Comparison of ENCODE assay signal across 1 cellular context in the genomic region with DNA sequence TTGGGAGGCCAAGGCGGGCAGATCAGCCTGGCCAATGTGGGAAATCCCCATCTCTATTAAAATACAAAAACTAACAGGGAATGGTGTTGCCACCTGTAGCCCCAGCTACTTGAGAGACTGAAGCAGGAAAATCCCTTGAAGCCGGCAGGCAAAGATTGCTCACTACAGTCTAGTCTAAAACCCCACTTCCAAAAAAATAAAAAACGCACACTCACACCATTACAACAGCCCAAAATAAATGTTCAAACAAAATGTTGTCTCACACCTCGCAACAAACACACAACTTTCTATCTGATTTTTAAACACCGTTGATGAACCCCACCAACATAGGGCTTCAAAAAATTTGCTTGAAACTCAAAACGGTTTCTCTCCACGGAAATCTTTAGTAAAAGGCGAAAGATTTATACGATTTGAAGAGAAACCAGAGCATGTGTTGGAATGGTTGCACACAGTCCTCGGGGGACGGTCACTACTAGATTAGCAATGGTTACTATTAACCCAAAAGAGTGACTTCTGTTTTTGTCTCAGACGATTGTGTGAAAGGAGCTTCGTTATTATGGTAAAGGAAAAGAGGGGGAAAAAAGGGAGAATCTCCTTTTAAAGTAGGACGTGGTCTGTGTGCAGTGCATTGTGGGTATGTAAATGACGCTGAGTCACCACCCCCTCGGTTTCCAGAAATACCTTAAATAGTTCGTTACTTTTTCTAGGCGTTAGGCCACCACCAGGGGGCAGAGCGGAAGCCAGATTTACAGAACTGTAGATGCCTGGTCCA.
TF ChIP-seq lines count a peak whose summit lies in the region.

A gene (minus strand): TSS at position 430 of the 772 bp plus-strand sequence.

TF ChIP-seq in GM12878, 131 proteins besides CTCF, POLR2A, EP300 and RAD21 (continued from another document):
- TF ChIP-seq SPI1 (IDR thresholded peaks at IDR 0.05; ENCODE audit: borderline replicate concordance, insufficient read depth, low read depth, low read length): no peak
- peak; percentile 39; the same call in 1 of the 2 replicates for TF ChIP-seq TBL1XR1 (IDR thresholded peaks at IDR 0.05; ENCODE audit: low read depth, low read length)
- TF ChIP-seq ZNF622 (IDR thresholded peaks at IDR 0.05): no peak
- TF ChIP-seq, protein P1, sequence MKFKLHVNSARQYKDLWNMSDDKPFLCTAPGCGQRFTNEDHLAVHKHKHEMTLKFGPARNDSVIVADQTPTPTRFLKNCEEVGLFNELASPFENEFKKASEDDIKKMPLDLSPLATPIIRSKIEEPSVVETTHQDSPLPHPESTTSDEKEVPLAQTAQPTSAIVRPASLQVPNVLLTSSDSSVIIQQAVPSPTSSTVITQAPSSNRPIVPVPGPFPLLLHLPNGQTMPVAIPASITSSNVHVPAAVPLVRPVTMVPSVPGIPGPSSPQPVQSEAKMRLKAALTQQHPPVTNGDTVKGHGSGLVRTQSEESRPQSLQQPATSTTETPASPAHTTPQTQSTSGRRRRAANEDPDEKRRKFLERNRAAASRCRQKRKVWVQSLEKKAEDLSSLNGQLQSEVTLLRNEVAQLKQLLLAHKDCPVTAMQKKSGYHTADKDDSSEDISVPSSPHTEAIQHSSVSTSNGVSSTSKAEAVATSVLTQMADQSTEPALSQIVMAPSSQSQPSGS (IDR thresholded peaks at IDR 0.05; ENCODE audit: low read length): peak; percentile 99
- TF ChIP-seq DPF2 (IDR thresholded peaks at IDR 0.05): 0 out of 2 replicates have a peak, but pooled peaks have one; percentile 32
- TF ChIP-seq, protein P2, sequence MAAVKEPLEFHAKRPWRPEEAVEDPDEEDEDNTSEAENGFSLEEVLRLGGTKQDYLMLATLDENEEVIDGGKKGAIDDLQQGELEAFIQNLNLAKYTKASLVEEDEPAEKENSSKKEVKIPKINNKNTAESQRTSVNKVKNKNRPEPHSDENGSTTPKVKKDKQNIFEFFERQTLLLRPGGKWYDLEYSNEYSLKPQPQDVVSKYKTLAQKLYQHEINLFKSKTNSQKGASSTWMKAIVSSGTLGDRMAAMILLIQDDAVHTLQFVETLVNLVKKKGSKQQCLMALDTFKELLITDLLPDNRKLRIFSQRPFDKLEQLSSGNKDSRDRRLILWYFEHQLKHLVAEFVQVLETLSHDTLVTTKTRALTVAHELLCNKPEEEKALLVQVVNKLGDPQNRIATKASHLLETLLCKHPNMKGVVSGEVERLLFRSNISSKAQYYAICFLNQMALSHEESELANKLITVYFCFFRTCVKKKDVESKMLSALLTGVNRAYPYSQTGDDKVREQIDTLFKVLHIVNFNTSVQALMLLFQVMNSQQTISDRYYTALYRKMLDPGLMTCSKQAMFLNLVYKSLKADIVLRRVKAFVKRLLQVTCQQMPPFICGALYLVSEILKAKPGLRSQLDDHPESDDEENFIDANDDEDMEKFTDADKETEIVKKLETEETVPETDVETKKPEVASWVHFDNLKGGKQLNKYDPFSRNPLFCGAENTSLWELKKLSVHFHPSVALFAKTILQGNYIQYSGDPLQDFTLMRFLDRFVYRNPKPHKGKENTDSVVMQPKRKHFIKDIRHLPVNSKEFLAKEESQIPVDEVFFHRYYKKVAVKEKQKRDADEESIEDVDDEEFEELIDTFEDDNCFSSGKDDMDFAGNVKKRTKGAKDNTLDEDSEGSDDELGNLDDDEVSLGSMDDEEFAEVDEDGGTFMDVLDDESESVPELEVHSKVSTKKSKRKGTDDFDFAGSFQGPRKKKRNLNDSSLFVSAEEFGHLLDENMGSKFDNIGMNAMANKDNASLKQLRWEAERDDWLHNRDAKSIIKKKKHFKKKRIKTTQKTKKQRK (IDR thresholded peaks at IDR 0.05; ENCODE audit: low read depth, low read length): peak; percentile 58; the same call in 1 of the 2 replicates
- TF ChIP-seq MEF2B (IDR thresholded peaks at IDR 0.05; ENCODE audit: partially characterized antibody, poor library complexity, severe bottlenecking): peak; percentile 89
- no peak; the same call in 1 of the 2 replicates for TF ChIP-seq RB1 (IDR thresholded peaks at IDR 0.05; ENCODE audit: borderline replicate concordance)
- peak; percentile 25; the same call in 1 of the 2 replicates for TF ChIP-seq TAF1 (IDR thresholded peaks at IDR 0.05; ENCODE audit: borderline replicate concordance, low read depth, low read length)
- peak; percentile 100 for TF ChIP-seq ZBED1 (IDR thresholded peaks at IDR 0.05; ENCODE audit: borderline replicate concordance)
- TF ChIP-seq, protein P3, sequence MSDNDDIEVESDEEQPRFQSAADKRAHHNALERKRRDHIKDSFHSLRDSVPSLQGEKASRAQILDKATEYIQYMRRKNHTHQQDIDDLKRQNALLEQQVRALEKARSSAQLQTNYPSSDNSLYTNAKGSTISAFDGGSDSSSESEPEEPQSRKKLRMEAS (IDR thresholded peaks at IDR 0.05; ENCODE audit: low read depth, low read length): no peak; the same call in 1 of the 2 replicates
- peak; percentile 42; the same call in 1 of the 2 replicates for TF ChIP-seq IRF4 (IDR thresholded peaks at IDR 0.05; ENCODE audit: low read depth, low read length)
- TF ChIP-seq WRNIP1 (IDR thresholded peaks at IDR 0.05; ENCODE audit: borderline replicate concordance, low read depth, low read length): peak; percentile 97; the same call in 1 of the 2 replicates
- TF ChIP-seq SMARCA5 (IDR thresholded peaks at IDR 0.05): no peak
- no peak for TF ChIP-seq SUZ12 (IDR thresholded peaks at IDR 0.05; ENCODE audit: unreplicated experiment)
- TF ChIP-seq KAT2A (conservative IDR thresholded peaks at IDR 0.05; ENCODE audit: control insufficient read depth, low read depth, low read length): no peak; the same call in 1 of the 2 replicates
- no peak for TF ChIP-seq KDM1A (IDR thresholded peaks at IDR 0.05; ENCODE audit: borderline replicate concordance)
- TF ChIP-seq, protein P4, sequence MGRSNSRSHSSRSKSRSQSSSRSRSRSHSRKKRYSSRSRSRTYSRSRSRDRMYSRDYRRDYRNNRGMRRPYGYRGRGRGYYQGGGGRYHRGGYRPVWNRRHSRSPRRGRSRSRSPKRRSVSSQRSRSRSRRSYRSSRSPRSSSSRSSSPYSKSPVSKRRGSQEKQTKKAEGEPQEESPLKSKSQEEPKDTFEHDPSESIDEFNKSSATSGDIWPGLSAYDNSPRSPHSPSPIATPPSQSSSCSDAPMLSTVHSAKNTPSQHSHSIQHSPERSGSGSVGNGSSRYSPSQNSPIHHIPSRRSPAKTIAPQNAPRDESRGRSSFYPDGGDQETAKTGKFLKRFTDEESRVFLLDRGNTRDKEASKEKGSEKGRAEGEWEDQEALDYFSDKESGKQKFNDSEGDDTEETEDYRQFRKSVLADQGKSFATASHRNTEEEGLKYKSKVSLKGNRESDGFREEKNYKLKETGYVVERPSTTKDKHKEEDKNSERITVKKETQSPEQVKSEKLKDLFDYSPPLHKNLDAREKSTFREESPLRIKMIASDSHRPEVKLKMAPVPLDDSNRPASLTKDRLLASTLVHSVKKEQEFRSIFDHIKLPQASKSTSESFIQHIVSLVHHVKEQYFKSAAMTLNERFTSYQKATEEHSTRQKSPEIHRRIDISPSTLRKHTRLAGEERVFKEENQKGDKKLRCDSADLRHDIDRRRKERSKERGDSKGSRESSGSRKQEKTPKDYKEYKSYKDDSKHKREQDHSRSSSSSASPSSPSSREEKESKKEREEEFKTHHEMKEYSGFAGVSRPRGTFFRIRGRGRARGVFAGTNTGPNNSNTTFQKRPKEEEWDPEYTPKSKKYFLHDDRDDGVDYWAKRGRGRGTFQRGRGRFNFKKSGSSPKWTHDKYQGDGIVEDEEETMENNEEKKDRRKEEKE (IDR thresholded peaks at IDR 0.05): peak; percentile 72; the same call in 1 of the 2 replicates
- no peak for TF ChIP-seq ZNF217 (IDR thresholded peaks at IDR 0.05)
- no peak for TF ChIP-seq SIX5 (IDR thresholded peaks at IDR 0.05; ENCODE audit: low read depth, low read length, severe bottlenecking)
- peak in 1 of 2 experiments; percentile 82; a peak in 2 of 3 replicates for TF ChIP-seq EGR1 (IDR thresholded peaks at IDR 0.05; ENCODE audit: borderline replicate concordance in 1 of 2, low read depth in 2 of 2, low read length in 2 of 2)
- TF ChIP-seq EED (IDR thresholded peaks at IDR 0.05; ENCODE audit: low read depth): peak; percentile 97
- TF ChIP-seq, protein P5, sequence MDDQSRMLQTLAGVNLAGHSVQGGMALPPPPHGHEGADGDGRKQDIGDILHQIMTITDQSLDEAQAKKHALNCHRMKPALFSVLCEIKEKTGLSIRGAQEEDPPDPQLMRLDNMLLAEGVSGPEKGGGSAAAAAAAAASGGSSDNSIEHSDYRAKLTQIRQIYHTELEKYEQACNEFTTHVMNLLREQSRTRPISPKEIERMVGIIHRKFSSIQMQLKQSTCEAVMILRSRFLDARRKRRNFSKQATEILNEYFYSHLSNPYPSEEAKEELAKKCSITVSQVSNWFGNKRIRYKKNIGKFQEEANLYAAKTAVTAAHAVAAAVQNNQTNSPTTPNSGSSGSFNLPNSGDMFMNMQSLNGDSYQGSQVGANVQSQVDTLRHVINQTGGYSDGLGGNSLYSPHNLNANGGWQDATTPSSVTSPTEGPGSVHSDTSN (IDR thresholded peaks at IDR 0.05; ENCODE audit: insufficient replicate concordance, low read depth, low read length): no peak
- TF ChIP-seq YBX1 (IDR thresholded peaks at IDR 0.05): no peak
- TF ChIP-seq RUNX3 (IDR thresholded peaks at IDR 0.05; ENCODE audit: low read length): peak; percentile 66
- 0 out of 2 replicates have a peak, but pooled peaks have one; percentile 0 for TF ChIP-seq ZNF384 (IDR thresholded peaks at IDR 0.05; ENCODE audit: borderline replicate concordance, low read depth, low read length)
- TF ChIP-seq, protein P6, sequence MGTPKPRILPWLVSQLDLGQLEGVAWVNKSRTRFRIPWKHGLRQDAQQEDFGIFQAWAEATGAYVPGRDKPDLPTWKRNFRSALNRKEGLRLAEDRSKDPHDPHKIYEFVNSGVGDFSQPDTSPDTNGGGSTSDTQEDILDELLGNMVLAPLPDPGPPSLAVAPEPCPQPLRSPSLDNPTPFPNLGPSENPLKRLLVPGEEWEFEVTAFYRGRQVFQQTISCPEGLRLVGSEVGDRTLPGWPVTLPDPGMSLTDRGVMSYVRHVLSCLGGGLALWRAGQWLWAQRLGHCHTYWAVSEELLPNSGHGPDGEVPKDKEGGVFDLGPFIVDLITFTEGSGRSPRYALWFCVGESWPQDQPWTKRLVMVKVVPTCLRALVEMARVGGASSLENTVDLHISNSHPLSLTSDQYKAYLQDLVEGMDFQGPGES (IDR thresholded peaks at IDR 0.05): no peak
- no peak for TF ChIP-seq SIN3A (IDR thresholded peaks at IDR 0.05; ENCODE audit: low read depth, low read length)
